In genomic region chr1:155226910-155227260, GRCh38 we compare ENCODE assay signal across 8 cellular contexts. TPM values are rescaled to one million over a fixed set of nuclear protein-coding genes. Genes with fewer than 3 reads are reported as not detected.
DNase-seq lines count a peak whose midpoint lies in the region; ATAC-seq and TF ChIP-seq lines count a peak whose summit lies in the region.

No MANE protein-coding gene starts in this region.

- H3K27me3 Mint-ChIP-seq in activated T-helper 2 cell treated with anti-CD3 and anti-CD28 coated beads, Interferon-gamma antibody, Interleukin-2, Interleukin-4, amounts not matched to agents 10 μg/mL and 5 μg/mL and 100 μg/mL, durations not matched to agents 14 hours and 24 hours and 36 hours (ENCODE audit: low read depth), result no peaks in the 10 kb centered on the region
- H3K27me3 Mint-ChIP-seq in glutamatergic neuron (ENCODE audit: unreplicated experiment) (peaks cover 16% of the 10 kb centered on the region), osteocyte (ENCODE audit: unreplicated experiment) (no peaks in the 10 kb centered on the region)

- peaks cover 14% of the 10 kb centered on the region for H3K36me3 Mint-ChIP-seq in activated T-helper 2 cell treated with anti-CD3 and anti-CD28 coated beads, Interferon-gamma antibody, Interleukin-2, Interleukin-4, amounts not matched to agents 10 μg/mL and 5 μg/mL and 100 μg/mL, durations not matched to agents 14 hours and 24 hours and 36 hours (ENCODE audit: low read depth)
- no peaks in the 10 kb centered on the region for H3K36me3 Mint-ChIP-seq in glutamatergic neuron (ENCODE audit: unreplicated experiment)
- no peaks in the 10 kb centered on the region for H3K36me3 Mint-ChIP-seq in osteocyte (ENCODE audit: unreplicated experiment)

- H3K9me3 Mint-ChIP-seq in activated T-helper 2 cell treated with anti-CD3 and anti-CD28 coated beads, Interferon-gamma antibody, Interleukin-2, Interleukin-4, amounts not matched to agents 10 μg/mL and 5 μg/mL and 100 μg/mL, durations not matched to agents 14 hours and 24 hours and 36 hours, result no peaks in the 10 kb centered on the region
- H3K9me3 Mint-ChIP-seq in glutamatergic neuron (ENCODE audit: unreplicated experiment), result peaks cover 19% of the 10 kb centered on the region
- no peaks in the 10 kb centered on the region for H3K9me3 Mint-ChIP-seq in osteocyte (ENCODE audit: unreplicated experiment)

- peak; percentile 22 for ATAC-seq in GM19395 (IDR thresholded peaks at IDR 0.05; ENCODE audit: unreplicated experiment)
- no peak for ATAC-seq in HG02798 (IDR thresholded peaks at IDR 0.05; ENCODE audit: poor library complexity, unreplicated experiment)

- H3K4me3 ChIP-seq in AG09309 (ENCODE audit: control insufficient read depth, low read depth, low read length), result peak overlapping the region; percentile 54

- H3K4me3 Mint-ChIP-seq in activated T-helper 2 cell treated with anti-CD3 and anti-CD28 coated beads, Interferon-gamma antibody, Interleukin-2, Interleukin-4, amounts not matched to agents 10 μg/mL and 5 μg/mL and 100 μg/mL, durations not matched to agents 14 hours and 24 hours and 36 hours (ENCODE audit: low read depth), result peak overlapping the region; percentile 95
- H3K4me3 Mint-ChIP-seq in glutamatergic neuron (ENCODE audit: unreplicated experiment), result peak overlapping the region; percentile 96
- H3K4me3 Mint-ChIP-seq in osteocyte (ENCODE audit: unreplicated experiment), result peak overlapping the region; percentile 82

- peak overlapping the region; percentile 94 for H3K27ac Mint-ChIP-seq in activated T-helper 2 cell treated with anti-CD3 and anti-CD28 coated beads, Interferon-gamma antibody, Interleukin-2, Interleukin-4, amounts not matched to agents 10 μg/mL and 5 μg/mL and 100 μg/mL, durations not matched to agents 14 hours and 24 hours and 36 hours
- H3K27ac Mint-ChIP-seq in glutamatergic neuron (ENCODE audit: unreplicated experiment), result peak overlapping the region; percentile 99
- peak overlapping the region; percentile 93 for H3K27ac Mint-ChIP-seq in osteocyte (ENCODE audit: unreplicated experiment)

- H3K4me1 Mint-ChIP-seq in activated T-helper 2 cell treated with anti-CD3 and anti-CD28 coated beads, Interferon-gamma antibody, Interleukin-2, Interleukin-4, amounts not matched to agents 10 μg/mL and 5 μg/mL and 100 μg/mL, durations not matched to agents 14 hours and 24 hours and 36 hours (ENCODE audit: low read depth), result peaks cover 26% of the 10 kb centered on the region
- H3K4me1 Mint-ChIP-seq in glutamatergic neuron (ENCODE audit: low read depth, unreplicated experiment) (peaks cover 9% of the 10 kb centered on the region), osteocyte (ENCODE audit: unreplicated experiment) (peaks cover 39% of the 10 kb centered on the region)

- intact Hi-C loops in activated T-helper 2 cell treated with anti-CD3 and anti-CD28 coated beads, Interferon-gamma antibody, Interleukin-2, Interleukin-4, amounts not matched to agents 10 μg/mL and 5 μg/mL and 100 μg/mL, durations not matched to agents 14 hours and 24 hours and 36 hours (cut with micrococcal nuclease), result loop anchor here (1.0 to 5.0 kb wide), 5 partner anchors 17 to 51 kb away; partner anchors contain the start of genes CLK2 and MTX1

- TF ChIP-seq CTCF in AG09309 (IDR thresholded peaks at IDR 0.05; ENCODE audit: control insufficient read depth, insufficient read depth, low read depth, low read length, missing control alignments) (no peak), glutamatergic neuron (IDR thresholded peaks at IDR 0.05; ENCODE audit: partially characterized antibody, unreplicated experiment) (no peak), osteocyte (IDR thresholded peaks at IDR 0.05) (peak; percentile 6)

- no peak for DNase-seq in AG09309 (ENCODE audit: low read depth)
- DNase-seq in NCI-H2227 treated with DMSO at 0.1 percent for 48 hours (lab: John Stamatoyannopoulos, UW), result peak; percentile 64
- DNase-seq in activated T-helper 2 cell treated with anti-CD3 and anti-CD28 coated beads, Interferon-gamma antibody, Interleukin-2, Interleukin-4, amounts not matched to agents 10 μg/mL and 5 μg/mL and 100 μg/mL, durations not matched to agents 14 hours and 24 hours and 36 hours (ENCODE audit: low spot score), result no peak
- peak; percentile 73 for DNase-seq in glutamatergic neuron
- no peak for DNase-seq in osteocyte (ENCODE audit: extremely low spot score, unreplicated experiment)
- DNase-seq in HPDE6-E6E7 (ENCODE audit: extremely low spot score), result no peak

RNA-seq across cellular contexts. Expression of gene MTX1, which starts 18.4 kb away (rescaled TPM):
- total RNA-seq in activated T-helper 2 cell treated with anti-CD3 and anti-CD28 coated beads, Interferon-gamma antibody, Interleukin-2, Interleukin-4, amounts not matched to agents 10 μg/mL and 5 μg/mL and 100 μg/mL, durations not matched to agents 14 hours and 24 hours and 36 hours, result 58.6 and 64.0 TPM in 2 replicates
- 26.1 TPM for total RNA-seq in glutamatergic neuron (ENCODE audit: unreplicated experiment)
- 31.9 and 33.2 TPM in 2 replicates for total RNA-seq in osteocyte

RNA-seq across cellular contexts. Expression of gene THBS3, which starts 19.2 kb away (rescaled TPM):
- total RNA-seq in activated T-helper 2 cell treated with anti-CD3 and anti-CD28 coated beads, Interferon-gamma antibody, Interleukin-2, Interleukin-4, amounts not matched to agents 10 μg/mL and 5 μg/mL and 100 μg/mL, durations not matched to agents 14 hours and 24 hours and 36 hours, result 10.4 and 13.1 TPM in 2 replicates
- total RNA-seq in glutamatergic neuron (ENCODE audit: unreplicated experiment) (377 TPM), osteocyte (55.4 and 57.2 TPM in 2 replicates)

RNA-seq across cellular contexts. Expression of gene ENTREP3, which starts 28.4 kb away (rescaled TPM):
- total RNA-seq in activated T-helper 2 cell treated with anti-CD3 and anti-CD28 coated beads, Interferon-gamma antibody, Interleukin-2, Interleukin-4, amounts not matched to agents 10 μg/mL and 5 μg/mL and 100 μg/mL, durations not matched to agents 14 hours and 24 hours and 36 hours, result 42.5 and 45.5 TPM in 2 replicates
- total RNA-seq in glutamatergic neuron (ENCODE audit: unreplicated experiment) (51.2 TPM), osteocyte (36.6 and 37.6 TPM in 2 replicates)

RNA-seq across cellular contexts. Expression of gene SCAMP3, which starts 35.3 kb away (rescaled TPM):
- 113 and 123 TPM in 2 replicates for total RNA-seq in activated T-helper 2 cell treated with anti-CD3 and anti-CD28 coated beads, Interferon-gamma antibody, Interleukin-2, Interleukin-4, amounts not matched to agents 10 μg/mL and 5 μg/mL and 100 μg/mL, durations not matched to agents 14 hours and 24 hours and 36 hours
- total RNA-seq in glutamatergic neuron (ENCODE audit: unreplicated experiment) (65.8 TPM), osteocyte (73.7 and 74.6 TPM in 2 replicates)

RNA-seq across cellular contexts. Expression of gene CLK2, which starts 46.4 kb away (rescaled TPM):
- 95.7 and 96.8 TPM in 2 replicates for total RNA-seq in activated T-helper 2 cell treated with anti-CD3 and anti-CD28 coated beads, Interferon-gamma antibody, Interleukin-2, Interleukin-4, amounts not matched to agents 10 μg/mL and 5 μg/mL and 100 μg/mL, durations not matched to agents 14 hours and 24 hours and 36 hours
- total RNA-seq in glutamatergic neuron (ENCODE audit: unreplicated experiment) (74.8 TPM), osteocyte (53.7 and 63.5 TPM in 2 replicates)

Comparison
In these comparisons a context has a peak if more than half of its experiments do, and no peak if none do; other contexts are left out.
1. DNase-seq: peak in NCI-H2227 treated with DMSO at 0.1 percent for 48 hours (single experiment) and glutamatergic neuron (single experiment); none in AG09309 (single experiment), activated T-helper 2 cell treated with anti-CD3 and anti-CD28 coated beads, Interferon-gamma antibody, Interleukin-2, Interleukin-4, amounts not matched to agents 10 μg/mL and 5 μg/mL and 100 μg/mL, durations not matched to agents 14 hours and 24 hours and 36 hours (single experiment), osteocyte (single experiment) and HPDE6-E6E7 (single experiment).
2. Peak in every context shown above with its lines, with median percentiles within 50 percentile points of each other: H3K27ac Mint-ChIP-seq and H3K4me3 Mint-ChIP-seq.